Comparison of ENCODE assay signal across 22 cellular contexts in the genomic region with DNA sequence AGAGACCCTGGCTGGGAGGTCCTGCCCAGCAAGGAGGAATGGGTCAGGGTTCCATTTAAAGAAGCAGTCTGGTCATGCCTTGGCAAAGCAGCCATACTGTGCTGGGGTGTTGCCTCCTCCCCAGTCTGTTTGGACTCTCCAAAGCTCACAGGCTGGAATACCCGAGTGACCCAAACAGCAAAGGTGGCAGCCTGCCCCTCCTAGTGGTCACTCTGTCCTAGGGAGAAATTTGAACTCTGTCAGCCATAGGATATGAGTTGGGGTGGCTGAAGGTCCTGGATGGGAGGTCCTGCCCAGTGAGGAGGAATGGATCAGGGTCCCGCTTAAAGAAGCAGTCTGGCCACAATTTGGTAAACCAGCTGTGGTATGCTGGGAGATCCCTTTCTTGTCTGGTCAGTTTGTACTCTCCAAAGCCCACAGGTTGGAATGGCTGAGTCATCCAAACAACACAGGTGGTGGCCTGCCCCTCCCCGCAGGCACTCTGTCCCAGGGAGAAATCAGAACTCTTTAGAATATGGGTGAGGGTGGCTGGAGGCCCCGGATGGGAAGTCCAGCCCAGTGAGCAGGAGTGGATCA. TPM values are rescaled to one million over a fixed set of nuclear protein-coding genes. Genes with fewer than 3 reads are reported as not detected.
DNase-seq lines count a peak whose midpoint lies in the region; ATAC-seq, FAIRE-seq and TF ChIP-seq lines count a peak whose summit lies in the region.
"Had no signal": no experiment of that assay in that cellular context is flagged by ENCODE, and none has a peak within 500 bp of the region (broad histone marks: within the 10 kb centered on the region; RNA-seq: fewer than 3 reads in every experiment).

No MANE protein-coding gene starts in this region.

- TF ChIP-seq RAD21 in Ishikawa (IDR thresholded peaks at IDR 0.05; ENCODE audit: low read depth) = peak; percentile 26; the same call in 1 of the 2 replicates

- TF ChIP-seq EP300 in Ishikawa (IDR thresholded peaks at IDR 0.05; ENCODE audit: borderline replicate concordance) = no peak
- no peak for TF ChIP-seq EP300 in esophagus muscularis mucosa (IDR thresholded peaks at IDR 0.05)
- no peak for TF ChIP-seq EP300 in tibial nerve (IDR thresholded peaks at IDR 0.05)

- H3K4me1 ChIP-seq in esophagus muscularis mucosa (no peaks in the 10 kb centered on the region), tibial nerve (no peaks in the 10 kb centered on the region)
- H3K4me1 ChIP-seq: heart left ventricle had no signal

- intact Hi-C loops in esophagus muscularis mucosa (cut with DNase I) = no loop called here

- DNase-seq in A172 (ENCODE audit: low spot score) = peak; percentile 10
- DNase-seq in bronchial epithelial cell (ENCODE audit: low read depth) = peak; percentile 86
- peak; percentile 76 for DNase-seq in kidney tubule cell (ENCODE audit: low spot score)
- no peak for DNase-seq in esophagus muscularis mucosa (ENCODE audit: extremely low spot score)
- DNase-seq in tibial nerve (ENCODE audit: low spot score in 2 of 2) = no peak
- DNase-seq: activated CD4-positive, CD25-positive, alpha-beta regulatory T cell; activated naive CD4-positive, alpha-beta T cell treated with anti-CD3 and anti-CD28 coated beads, Interleukin-2, amount 10 ng/mL, durations not matched to agents 7 days and 5 days; CD8-positive, alpha-beta T cell; heart left ventricle; naive thymus-derived CD8-positive, alpha-beta T cell; NCI-H1694; NCI-H524; stimulated activated CD4-positive, alpha-beta T cell treated with anti-CD3 and anti-CD28 coated beads, Interleukin-1b, Interleukin-23, amount 100 ng/mL, for 48 hours; SW 1271 had no signal

- H3K36me3 ChIP-seq in bronchial epithelial cell (ENCODE audit: control insufficient read depth, insufficient read depth, low read length) (no peaks in the 10 kb centered on the region), esophagus muscularis mucosa (no peaks in the 10 kb centered on the region), tibial nerve (no peaks in the 10 kb centered on the region)
- H3K36me3 ChIP-seq: heart left ventricle had no signal

- H3K27ac ChIP-seq in esophagus muscularis mucosa (replicated peaks in 1 of 4) (no peak overlapping the region), tibial nerve (no peak overlapping the region)
- H3K27ac ChIP-seq: heart left ventricle had no signal

- H3K27me3 ChIP-seq in bronchial epithelial cell (ENCODE audit: control insufficient read depth, insufficient read depth, low read length) (no peaks in the 10 kb centered on the region), esophagus muscularis mucosa (no peaks in the 10 kb centered on the region), tibial nerve (no peaks in the 10 kb centered on the region)

- no peak overlapping the region for H3K4me3 ChIP-seq in bronchial epithelial cell (ENCODE audit: low read depth, low read length)
- H3K4me3 ChIP-seq in esophagus muscularis mucosa = no peak overlapping the region
- H3K4me3 ChIP-seq in tibial nerve = no peak overlapping the region
- H3K4me3 ChIP-seq: heart left ventricle had no signal

- no peak for ATAC-seq in HG03460 (IDR thresholded peaks at IDR 0.05; ENCODE audit: unreplicated experiment)
- no peak for ATAC-seq in GM18868 (IDR thresholded peaks at IDR 0.05; ENCODE audit: unreplicated experiment)
- ATAC-seq: CD8-positive, alpha-beta T cell; heart left ventricle; left lobe of liver; naive thymus-derived CD8-positive, alpha-beta T cell; Panc1 had no signal

- peaks cover 0 to 11% (median 6%) of the 10 kb centered on the region in 4 donors for H3K9me3 ChIP-seq in esophagus muscularis mucosa
- peaks cover 0 to 14% (median 3%) of the 10 kb centered on the region in 4 donors for H3K9me3 ChIP-seq in tibial nerve

- peak; percentile 77 for FAIRE-seq in bronchial epithelial cell (lab: Jason Lieb, UNC)
- FAIRE-seq: A204.1, endometrium, G401.6 had no signal

- TF ChIP-seq CTCF in bronchial epithelial cell (IDR thresholded peaks at IDR 0.05; ENCODE audit: insufficient read depth, low read length, severe bottlenecking) (peak; percentile 23), esophagus muscularis mucosa (IDR thresholded peaks at IDR 0.05) (no peak), tibial nerve (IDR thresholded peaks at IDR 0.05) (no peak)

- TF ChIP-seq POLR2A in esophagus muscularis mucosa (IDR thresholded peaks at IDR 0.05; ENCODE audit: low read depth) (no peak), tibial nerve (IDR thresholded peaks at IDR 0.05) (no peak)

- 85% methylated on average over 4 of the region's 4 CpGs for WGBS in esophagus muscularis mucosa
- 86 to 95% methylated on average over 3 to 4 of the region's 4 CpGs for WGBS in tibial nerve, 2 donors

TF ChIP-seq in Ishikawa, 13 proteins besides CTCF, POLR2A, EP300 and RAD21:
- TF ChIP-seq YY1 (IDR thresholded peaks at IDR 0.05; ENCODE audit: low read depth) = no peak
- peak; percentile 39; the same call in 1 of the 2 replicates for TF ChIP-seq TEAD4 (IDR thresholded peaks at IDR 0.05)

RNA-seq across cellular contexts. Expression of gene CCR1, which starts 45.0 kb away (rescaled TPM):
- total RNA-seq in A172 (2014; rRNA removed; shearing (Covaris generic)) = not detected in 2 replicates
- total RNA-seq in bronchial epithelial cell = not detected in 2 replicates
- total RNA-seq in esophagus muscularis mucosa = 10 to 100 TPM in 1 of 4 donors, 1 to 10 TPM in 3; 5.3 to 42.1 (median 6.5) TPM
- total RNA-seq in tibial nerve = 10 to 100 TPM in 1 of 4 donors, 1 to 10 TPM in 3; 4.0 to 25.2 (median 8.6) TPM

Comparison
In these comparisons a context has a peak if more than half of its experiments do, and no peak if none do; other contexts are left out.
1. DNase-seq: peak in A172 (single experiment), bronchial epithelial cell (single experiment) and kidney tubule cell (single experiment); none in esophagus muscularis mucosa (single experiment) and tibial nerve (0 of 2).